In genomic region chr5:34740306-34740891, GRCh38 we compare ENCODE assay signal across 22 cellular contexts.
DNase-seq lines count a peak whose midpoint lies in the region; ATAC-seq and TF ChIP-seq lines count a peak whose summit lies in the region.
"Had no signal": no experiment of that assay in that cellular context is flagged by ENCODE, and none has a peak within 500 bp of the region (broad histone marks: within the 10 kb centered on the region; RNA-seq: fewer than 3 reads in every experiment).

No MANE protein-coding gene starts in this region.

- TF ChIP-seq POLR2A in testis (IDR thresholded peaks at IDR 0.05) (no peak), gastrocnemius medialis (IDR thresholded peaks at IDR 0.05) (no peak)

- TF ChIP-seq CTCF in WTC11 (IDR thresholded peaks at IDR 0.05) (no peak), glutamatergic neuron (IDR thresholded peaks at IDR 0.05; ENCODE audit: partially characterized antibody, unreplicated experiment) (no peak), testis (IDR thresholded peaks at IDR 0.05) (no peak), gastrocnemius medialis (IDR thresholded peaks at IDR 0.05 in 4 of 5, conservative IDR thresholded peaks at IDR 0.05 in 1 of 5) (no peak)

- WGBS in testis, 2 donors, result 45 to 68% methylated on average over 6 of the region's 6 CpGs

- no peaks in the 10 kb centered on the region for H3K9me3 Mint-ChIP-seq in WTC11
- H3K9me3 Mint-ChIP-seq in glutamatergic neuron (ENCODE audit: unreplicated experiment), result peaks cover 19% of the 10 kb centered on the region
- H3K9me3 Mint-ChIP-seq in memory B cell, result peaks cover 4% of the 10 kb centered on the region
- H3K9me3 Mint-ChIP-seq: CD8-positive, alpha-beta memory T cell; natural killer cell had no signal

- H3K4me1 Mint-ChIP-seq in WTC11, result peaks cover 64% of the 10 kb centered on the region
- H3K4me1 Mint-ChIP-seq in glutamatergic neuron (ENCODE audit: low read depth, unreplicated experiment), result peaks cover 37% of the 10 kb centered on the region
- peaks cover 8% of the 10 kb centered on the region for H3K4me1 Mint-ChIP-seq in memory B cell
- H3K4me1 Mint-ChIP-seq: natural killer cell had no signal

- POLR2A ChIA-PET in WTC11 (lab: Charles Lee), result no interaction called here

- H3K27me3 Mint-ChIP-seq in WTC11 (ENCODE audit: low read depth) (no peaks in the 10 kb centered on the region), glutamatergic neuron (ENCODE audit: unreplicated experiment) (peaks cover 4% of the 10 kb centered on the region), memory B cell (peaks cover 6% of the 10 kb centered on the region)
- H3K27me3 Mint-ChIP-seq: stimulated activated naive B cell treated with anti-CD40 and anti-IgM and Interleukin-4, amounts not matched to agents 10 μg/mL and 1 μg/mL and 100 μg/mL, for 72 hours had no signal

- ATAC-seq in WTC11, result no peak
- ATAC-seq in memory B cell (ENCODE audit: low read depth), result no peak
- ATAC-seq in GM18909 (IDR thresholded peaks at IDR 0.05; ENCODE audit: poor library complexity, unreplicated experiment), result no peak
- ATAC-seq in gastrocnemius medialis, result no peak
- no peak for ATAC-seq in GM21619 (IDR thresholded peaks at IDR 0.05; ENCODE audit: unreplicated experiment)
- ATAC-seq: natural killer cell; stimulated activated naive B cell treated with anti-CD40 and anti-IgM and Interleukin-4, amounts not matched to agents 10 μg/mL and 1 μg/mL and 100 μg/mL, for 72 hours had no signal

- no peaks in the 10 kb centered on the region for H3K9me3 ChIP-seq in testis
- no peaks in the 10 kb centered on the region for H3K9me3 ChIP-seq in gastrocnemius medialis
- H3K9me3 ChIP-seq: SK-N-SH had no signal

- H3K4me3 Mint-ChIP-seq in WTC11, result no peak overlapping the region
- H3K4me3 Mint-ChIP-seq in glutamatergic neuron (ENCODE audit: unreplicated experiment), result peak overlapping the region; percentile 40
- H3K4me3 Mint-ChIP-seq in memory B cell, result no peak overlapping the region
- H3K4me3 Mint-ChIP-seq: CD8-positive, alpha-beta memory T cell; natural killer cell; stimulated activated naive B cell treated with anti-CD40 and anti-IgM and Interleukin-4, amounts not matched to agents 10 μg/mL and 1 μg/mL and 100 μg/mL, for 72 hours had no signal

- H3K36me3 ChIP-seq in testis (ENCODE audit: low read depth, missing control alignments) (no peaks in the 10 kb centered on the region), gastrocnemius medialis (no peaks in the 10 kb centered on the region)

- CTCF ChIA-PET in WTC11 (lab: Charles Lee), result no interaction called here

- H3K27me3 ChIP-seq in testis (no peaks in the 10 kb centered on the region), gastrocnemius medialis (no peaks in the 10 kb centered on the region)

- no peaks in the 10 kb centered on the region for H3K36me3 Mint-ChIP-seq in WTC11
- peaks cover 6% of the 10 kb centered on the region for H3K36me3 Mint-ChIP-seq in glutamatergic neuron (ENCODE audit: unreplicated experiment)
- peaks cover 4% of the 10 kb centered on the region for H3K36me3 Mint-ChIP-seq in memory B cell
- H3K36me3 Mint-ChIP-seq: CD8-positive, alpha-beta memory T cell; natural killer cell had no signal

- DNase-seq in WTC11 (ENCODE audit: low spot score) (no peak), glutamatergic neuron (peak; percentile 29), memory B cell (ENCODE audit: low spot score in 2 of 2) (no peak), testis (peak; percentile 64), LoVo (ENCODE audit: low spot score) (no peak), gastrocnemius medialis (no peak)
- DNase-seq: activated CD4-positive, alpha-beta T cell treated with anti-CD3 and anti-CD28 coated beads for 48 hours; activated CD8-positive, alpha-beta memory T cell treated with anti-CD3 and anti-CD28 coated beads, Interleukin-2, amount 50 U/mL, for 4 hours; activated effector memory CD4-positive, alpha-beta T cell treated with anti-CD3 and anti-CD28 coated beads, Interleukin-2, amount 50 U/mL, for 16 hours; amniotic stem cell; CD8-positive, alpha-beta memory T cell; DMS79; foreskin fibroblast; GOT3; natural killer cell; NCI-H1417 treated with DMSO at 0.1 percent for 48 hours; NCI-H82; PC-9; SK-N-SH; stimulated activated naive B cell treated with anti-CD40 and anti-IgM and Interleukin-4, amounts not matched to agents 10 μg/mL and 1 μg/mL and 100 μg/mL, for 72 hours had no signal

- H3K4me1 ChIP-seq in testis, result peaks cover 17% of the 10 kb centered on the region
- H3K4me1 ChIP-seq in gastrocnemius medialis, result no peaks in the 10 kb centered on the region

- in situ Hi-C loops in gastrocnemius medialis (cut with MboI; ENCODE audit: low sequenced_read_pairs in 4 of 4), result no loop called here

- H3K27ac ChIP-seq in testis (no peak overlapping the region), gastrocnemius medialis (no peak overlapping the region)
- H3K27ac ChIP-seq: PC-9 had no signal

- H3K4me3 ChIP-seq in testis, result no peak overlapping the region
- H3K4me3 ChIP-seq in gastrocnemius medialis, result no peak overlapping the region
- H3K4me3 ChIP-seq: PC-9 had no signal

- 0 out of 2 replicates have a peak overlapping the region, but pooled peaks have one; percentile 57 for H3K27ac Mint-ChIP-seq in WTC11
- peak overlapping the region; percentile 83 for H3K27ac Mint-ChIP-seq in glutamatergic neuron (ENCODE audit: unreplicated experiment)
- H3K27ac Mint-ChIP-seq in memory B cell, result peak overlapping the region; percentile 1
- H3K27ac Mint-ChIP-seq: CD8-positive, alpha-beta memory T cell; natural killer cell; stimulated activated naive B cell treated with anti-CD40 and anti-IgM and Interleukin-4, amounts not matched to agents 10 μg/mL and 1 μg/mL and 100 μg/mL, for 72 hours had no signal

- intact Hi-C loops in testis (cut with DNase I; ENCODE audit: low total_unique reads), result no loop called here
- intact Hi-C loops in gastrocnemius medialis (cut with DNase I; ENCODE audit: low total_unique reads), result no loop called here

TF ChIP-seq in WTC11, 78 proteins besides CTCF, POLR2A, EP300 and RAD21:
- TF ChIP-seq CREM (CRISPR knock-in tag; IDR thresholded peaks at IDR 0.05) (no peak), ZNF425 (CRISPR knock-in tag; conservative IDR thresholded peaks at IDR 0.05) (no peak), ZNF263 (CRISPR knock-in tag; IDR thresholded peaks at IDR 0.05; ENCODE audit: low read depth) (no peak), ERG (CRISPR knock-in tag; IDR thresholded peaks at IDR 0.05) (no peak)
- TF ChIP-seq, protein P1, sequence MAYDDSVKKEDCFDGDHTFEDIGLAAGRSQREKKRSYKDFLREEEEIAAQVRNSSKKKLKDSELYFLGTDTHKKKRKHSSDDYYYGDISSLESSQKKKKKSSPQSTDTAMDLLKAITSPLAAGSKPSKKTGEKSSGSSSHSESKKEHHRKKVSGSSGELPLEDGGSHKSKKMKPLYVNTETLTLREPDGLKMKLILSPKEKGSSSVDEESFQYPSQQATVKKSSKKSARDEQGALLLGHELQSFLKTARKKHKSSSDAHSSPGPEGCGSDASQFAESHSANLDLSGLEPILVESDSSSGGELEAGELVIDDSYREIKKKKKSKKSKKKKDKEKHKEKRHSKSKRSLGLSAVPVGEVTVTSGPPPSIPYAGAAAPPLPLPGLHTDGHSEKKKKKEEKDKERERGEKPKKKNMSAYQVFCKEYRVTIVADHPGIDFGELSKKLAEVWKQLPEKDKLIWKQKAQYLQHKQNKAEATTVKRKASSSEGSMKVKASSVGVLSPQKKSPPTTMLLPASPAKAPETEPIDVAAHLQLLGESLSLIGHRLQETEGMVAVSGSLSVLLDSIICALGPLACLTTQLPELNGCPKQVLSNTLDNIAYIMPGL (CRISPR knock-in tag; IDR thresholded peaks at IDR 0.05), result no peak

Comparison
In these comparisons a context has a peak if more than half of its experiments do, and no peak if none do; other contexts are left out.
1. DNase-seq: peak in glutamatergic neuron (single experiment) and testis (single experiment); none in WTC11 (single experiment), memory B cell (0 of 2), LoVo (single experiment) and gastrocnemius medialis (0 of 2).
2. H3K27ac Mint-ChIP-seq: peak in every context shown above with its lines; median percentile 83 in glutamatergic neuron; 57 in WTC11; 1 in memory B cell.